Comparison of ENCODE assay signal across 14 cellular contexts in genomic region chr4:168362025-168362401, GRCh38. TPM values are rescaled to one million over a fixed set of nuclear protein-coding genes. Genes with fewer than 3 reads are reported as not detected.
DNase-seq lines count a peak whose midpoint lies in the region; ATAC-seq lines count a peak whose summit lies in the region.
"Had no signal": no experiment of that assay in that cellular context is flagged by ENCODE, and none has a peak within 500 bp of the region (broad histone marks: within the 10 kb centered on the region; RNA-seq: fewer than 3 reads in every experiment).

No MANE protein-coding gene starts in this region.

- intact Hi-C loops in left ventricle myocardium superior (cut with micrococcal nuclease), result no loop called here
- intact Hi-C loops in left cardiac atrium (cut with DNase I), result no loop called here

- no peak overlapping the region for H3K4me3 Mint-ChIP-seq in central memory CD8-positive, alpha-beta T cell
- no peak overlapping the region for H3K4me3 Mint-ChIP-seq in effector memory CD8-positive, alpha-beta T cell

- H3K4me1 Mint-ChIP-seq in central memory CD8-positive, alpha-beta T cell, result peaks cover 28% of the 10 kb centered on the region
- H3K4me1 Mint-ChIP-seq in effector memory CD8-positive, alpha-beta T cell (ENCODE audit: low read depth in 2 of 2), result peaks cover 4 to 6% of the 10 kb centered on the region in 2 donors

- DNase-seq in left ventricle myocardium superior, result peak; percentile 22
- no peak for DNase-seq in left cardiac atrium
- DNase-seq in central memory CD8-positive, alpha-beta T cell (ENCODE audit: low spot score in 2 of 2), result no peak
- DNase-seq in activated CD4-positive, alpha-beta T cell treated with anti-CD3 and anti-CD28 coated beads, Interleukin-2, amount 50 U/mL, for 48 hours, result no peak
- DNase-seq in foreskin melanocyte, result no peak
- no peak for DNase-seq in SHP77 (lab: John Stamatoyannopoulos, UW)
- DNase-seq in effector memory CD8-positive, alpha-beta T cell, result no peak
- DNase-seq: 8988T, AML-193 had no signal

- H3K36me3 Mint-ChIP-seq in central memory CD8-positive, alpha-beta T cell (ENCODE audit: insufficient read depth), result peaks cover 25% of the 10 kb centered on the region
- peaks cover 32% of the 10 kb centered on the region for H3K36me3 Mint-ChIP-seq in effector memory CD8-positive, alpha-beta T cell (ENCODE audit: insufficient read depth)

- peak overlapping the region; percentile 27 for H3K27ac Mint-ChIP-seq in central memory CD8-positive, alpha-beta T cell (ENCODE audit: low read depth)
- H3K27ac Mint-ChIP-seq in effector memory CD8-positive, alpha-beta T cell, result no peak overlapping the region

- no peaks in the 10 kb centered on the region for H3K27me3 Mint-ChIP-seq in central memory CD8-positive, alpha-beta T cell
- no peaks in the 10 kb centered on the region for H3K27me3 Mint-ChIP-seq in effector memory CD8-positive, alpha-beta T cell

- ATAC-seq in left ventricle myocardium superior, result peak; percentile 50
- no peak for ATAC-seq in left cardiac atrium
- ATAC-seq in HG03025 (IDR thresholded peaks at IDR 0.05; ENCODE audit: low FRiP score, unreplicated experiment), result peak; percentile 19
- no peak for ATAC-seq in central memory CD8-positive, alpha-beta T cell (replicated peaks; ENCODE audit: extremely low read depth, poor library complexity, severe bottlenecking)
- ATAC-seq in effector memory CD8-positive, alpha-beta T cell (replicated peaks), result no peak
- ATAC-seq: GM12878, HCT116, HepG2 had no signal

- H3K9me3 Mint-ChIP-seq in central memory CD8-positive, alpha-beta T cell, result no peaks in the 10 kb centered on the region
- H3K9me3 Mint-ChIP-seq in effector memory CD8-positive, alpha-beta T cell, result no peaks in the 10 kb centered on the region

RNA-seq across cellular contexts. Expression of gene DDX60, which starts 43.5 kb away (rescaled TPM):
- total RNA-seq in left ventricle myocardium superior, result 5.6 TPM
- 10 to 100 TPM in 1 of 2 donors, 1 to 10 TPM in 1; 6.8 to 11.2 TPM for total RNA-seq in left cardiac atrium
- total RNA-seq: G401 had no signal

Comparison
In these comparisons a context has a peak if more than half of its experiments do, and no peak if none do; other contexts are left out.
1. ATAC-seq: peak in left ventricle myocardium superior (single experiment) and HG03025 (single experiment); none in left cardiac atrium (0 of 2), central memory CD8-positive, alpha-beta T cell (single experiment) and effector memory CD8-positive, alpha-beta T cell (single experiment).